37 cellular contexts compared by ENCODE assay signal in genomic region chr1:157624471-157624870, GRCh38. TPM values are rescaled to one million over a fixed set of nuclear protein-coding genes. Genes with fewer than 3 reads are reported as not detected.
"Had no signal": no experiment of that assay in that cellular context is flagged by ENCODE, and none has a peak within 500 bp of the region (broad histone marks: within the 10 kb centered on the region; RNA-seq: fewer than 3 reads in every experiment).

No MANE protein-coding gene starts in this region.

- H3K36me3 ChIP-seq: esophagus muscularis mucosa, gastroesophageal sphincter, heart left ventricle, left lung, neural progenitor cell, right atrium auricular region, stomach, thyroid gland, vagina had no signal

- H3K4me3 ChIP-seq: esophagus muscularis mucosa, gastroesophageal sphincter, heart left ventricle, hepatocyte, left lung, neural progenitor cell, right atrium auricular region, stomach, thyroid gland, vagina had no signal

- H3K79me2 ChIP-seq: hepatocyte, parathyroid adenoma had no signal

- H2AFZ ChIP-seq: hepatocyte, neural progenitor cell, parathyroid adenoma had no signal

- H3K4me2 ChIP-seq: hepatocyte, neural progenitor cell had no signal

- H3K27ac Mint-ChIP-seq: naive thymus-derived CD4-positive, alpha-beta T cell; nephron; neural progenitor cell; progenitor cell of endocrine pancreas; stimulated activated effector memory CD8-positive, alpha-beta T cell treated with anti-CD3 and anti-CD28 coated beads, Interleukin-12 subunit alpha, Interleukin-12 subunit beta, amount 100 ng/mL, for 72 hours had no signal

- H3K9ac ChIP-seq: neural progenitor cell, parathyroid adenoma had no signal

- ATAC-seq: foreskin keratinocyte; gastroesophageal sphincter; heart left ventricle; left cardiac atrium; left lung; naive thymus-derived CD4-positive, alpha-beta T cell; sciatic nerve; stimulated activated effector memory CD8-positive, alpha-beta T cell treated with anti-CD3 and anti-CD28 coated beads, Interleukin-12 subunit alpha, Interleukin-12 subunit beta, amount 100 ng/mL, for 72 hours had no signal

- H3K9me3 ChIP-seq: esophagus muscularis mucosa, gastroesophageal sphincter, heart left ventricle, left lung, right atrium auricular region, stomach, thyroid gland, vagina had no signal

- H3K36me3 Mint-ChIP-seq: naive thymus-derived CD4-positive, alpha-beta T cell; neural progenitor cell; stimulated activated effector memory CD8-positive, alpha-beta T cell treated with anti-CD3 and anti-CD28 coated beads, Interleukin-12 subunit alpha, Interleukin-12 subunit beta, amount 100 ng/mL, for 72 hours had no signal

- FAIRE-seq: endothelial cell of umbilical vein, kidney had no signal

- H3K4me1 Mint-ChIP-seq: nephron; neural progenitor cell; stimulated activated effector memory CD8-positive, alpha-beta T cell treated with anti-CD3 and anti-CD28 coated beads, Interleukin-12 subunit alpha, Interleukin-12 subunit beta, amount 100 ng/mL, for 72 hours had no signal

- H3K27me3 ChIP-seq: foreskin keratinocyte, neural progenitor cell, right atrium auricular region, thyroid gland, vagina had no signal

- H3K4me3 Mint-ChIP-seq: naive thymus-derived CD4-positive, alpha-beta T cell; nephron; neural progenitor cell; stimulated activated effector memory CD8-positive, alpha-beta T cell treated with anti-CD3 and anti-CD28 coated beads, Interleukin-12 subunit alpha, Interleukin-12 subunit beta, amount 100 ng/mL, for 72 hours had no signal

- DNase-seq: dermis blood vessel endothelial cell; effector memory CD4-positive, alpha-beta T cell; foreskin keratinocyte; heart left ventricle; kidney; left cardiac atrium; left lung; mesendoderm; midbrain; naive thymus-derived CD4-positive, alpha-beta T cell; stimulated activated CD4-positive, alpha-beta T cell treated with anti-CD3 and anti-CD28 coated beads, Interleukin-2, amount 100 ng/mL, for 24 hours; stimulated activated CD4-positive, alpha-beta T cell treated with anti-CD3 and anti-CD28 coated beads, Interleukin-4, amount 100 ng/mL, for 24 hours; stimulated activated naive CD4-positive, alpha-beta T cell treated with Interleukin-2 at 50 U/mL for 16 hours; stomach; thyroid gland; trophoblast cell had no signal

- H3K9me3 Mint-ChIP-seq: nephron; neural progenitor cell; stimulated activated effector memory CD8-positive, alpha-beta T cell treated with anti-CD3 and anti-CD28 coated beads, Interleukin-12 subunit alpha, Interleukin-12 subunit beta, amount 100 ng/mL, for 72 hours had no signal

- H3K27ac ChIP-seq: esophagus muscularis mucosa, foreskin keratinocyte, gastroesophageal sphincter, heart left ventricle, hepatocyte, left lung, neural progenitor cell, parathyroid adenoma, right atrium auricular region, stomach, thyroid gland, vagina had no signal

- H3K4me1 ChIP-seq: esophagus muscularis mucosa, foreskin keratinocyte, gastroesophageal sphincter, heart left ventricle, left lung, neural progenitor cell, parathyroid adenoma, right atrium auricular region, stomach, thyroid gland, vagina had no signal

RNA-seq across cellular contexts. Expression of gene FCRL4, which starts 26.6 kb away (rescaled TPM):
- total RNA-seq: dermis blood vessel endothelial cell; endothelial cell of umbilical vein; epithelial cell of proximal tubule; esophagus muscularis mucosa; fibroblast of lung; foreskin keratinocyte; heart left ventricle; hepatocyte; kidney; left cardiac atrium; left lung; lower leg skin; lung microvascular endothelial cell; mucosa of gallbladder; naive thymus-derived CD4-positive, alpha-beta T cell; osteoblast; progenitor cell of endocrine pancreas; right atrium auricular region; sciatic nerve; stomach; subcutaneous adipose tissue; temporal lobe; thyroid gland; ureter; vagina had no signal
- polyA plus RNA-seq: endothelial cell of umbilical vein; fibroblast of lung; foreskin keratinocyte; heart left ventricle; hepatocyte; naive thymus-derived CD4-positive, alpha-beta T cell had no signal
